Comparison of ENCODE assay signal across 23 cellular contexts in the genomic region with DNA sequence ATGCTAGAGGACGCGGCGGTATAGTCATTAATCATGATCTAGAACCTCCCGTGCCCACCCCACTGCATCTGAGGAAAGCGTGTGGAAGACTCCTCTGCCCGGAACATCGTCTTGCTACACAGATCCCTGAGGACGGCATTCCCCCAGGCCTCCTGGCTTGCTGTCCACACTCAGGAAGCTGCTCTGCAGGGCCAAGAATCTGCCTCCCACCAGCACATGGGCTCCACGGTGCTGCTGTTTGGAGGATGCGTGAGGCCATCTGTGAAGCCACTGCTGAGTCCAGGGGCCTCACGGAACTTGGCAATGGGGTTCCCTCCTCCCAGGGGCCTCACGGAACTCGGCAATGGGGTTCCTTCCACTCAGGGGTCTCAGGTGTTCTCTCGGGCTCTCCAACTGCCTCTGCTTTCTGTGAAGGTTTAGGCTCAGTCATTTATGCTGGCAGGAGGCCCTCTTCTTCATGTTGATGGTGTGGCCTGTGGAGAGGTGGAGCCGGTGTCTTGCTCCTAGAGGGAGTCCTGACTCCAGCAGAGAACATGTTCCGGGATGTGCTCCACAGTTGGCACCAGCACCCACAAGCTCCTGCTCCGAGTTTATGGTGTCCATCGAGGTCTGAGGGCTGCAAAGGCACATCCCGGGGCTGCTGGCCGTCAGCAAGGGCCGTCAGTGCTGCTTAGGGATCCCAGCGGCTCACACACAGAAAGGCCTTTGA.
"Had no signal": no experiment of that assay in that cellular context is flagged by ENCODE, and none has a peak within 500 bp of the region (broad histone marks: within the 10 kb centered on the region; RNA-seq: fewer than 3 reads in every experiment).

No MANE protein-coding gene starts in this region.

- H3K27me3 ChIP-seq: brain microvascular endothelial cell, hepatocyte, right lobe of liver had no signal

- H3K4me3 ChIP-seq: gastroesophageal sphincter, hepatocyte, lower lobe of right lung, right lobe of liver, stomach, tibial artery had no signal

- H3K4me1 ChIP-seq: lower lobe of right lung had no signal

- H3K9me3 Mint-ChIP-seq: activated naive CD4-positive, alpha-beta T cell treated with anti-CD3 and anti-CD28 coated beads for 36 hours; activated T-helper 1 cell treated with anti-CD3 and anti-CD28 coated beads, Interleukin-12 subunit alpha, Interleukin-12 subunit beta, Interleukin-2, Interleukin-4 antibody, amounts not matched to agents 30 ng/mL and 10 ng/mL and 1 ng/mL, durations not matched to agents 14 hours and 24 hours and 36 hours; effector memory CD8-positive, alpha-beta T cell had no signal

- H3K36me3 ChIP-seq: brain microvascular endothelial cell, gastroesophageal sphincter, lower lobe of right lung, right lobe of liver, stomach, tibial artery had no signal

- H3K27ac Mint-ChIP-seq: activated naive CD4-positive, alpha-beta T cell treated with anti-CD3 and anti-CD28 coated beads for 36 hours; activated T-helper 1 cell treated with anti-CD3 and anti-CD28 coated beads, Interleukin-12 subunit alpha, Interleukin-12 subunit beta, Interleukin-2, Interleukin-4 antibody, amounts not matched to agents 30 ng/mL and 10 ng/mL and 1 ng/mL, durations not matched to agents 14 hours and 24 hours and 36 hours; progenitor cell of endocrine pancreas; stimulated activated naive B cell treated with anti-CD40 and anti-IgM and Interleukin-4, amounts not matched to agents 10 μg/mL and 1 μg/mL and 100 μg/mL, for 72 hours had no signal

- H3K4me2 ChIP-seq: hepatocyte had no signal

- H3K27ac ChIP-seq: brain microvascular endothelial cell, gastroesophageal sphincter, hepatocyte, lower lobe of right lung, right lobe of liver, stomach, tibial artery had no signal

- H3K9me3 ChIP-seq: gastroesophageal sphincter, lower lobe of right lung, right lobe of liver, stomach, tibial artery had no signal

- H3K27me3 Mint-ChIP-seq: naive thymus-derived CD8-positive, alpha-beta T cell; stimulated activated naive B cell treated with anti-CD40 and anti-IgM and Interleukin-4, amounts not matched to agents 10 μg/mL and 1 μg/mL and 100 μg/mL, for 72 hours had no signal

- H3K36me3 Mint-ChIP-seq: naive thymus-derived CD8-positive, alpha-beta T cell had no signal

- H2AFZ ChIP-seq: hepatocyte had no signal

- H3K79me2 ChIP-seq: hepatocyte had no signal

- DNase-seq: activated CD4-positive, alpha-beta T cell treated with anti-CD3 and anti-CD28 coated beads for 48 hours; activated CD4-positive, alpha-beta T cell treated with anti-CD3 and anti-CD28 coated beads, Interleukin-2, amount 50 U/mL, for 48 hours; activated CD8-positive, alpha-beta memory T cell treated with anti-CD3 and anti-CD28 coated beads for 24 hours; activated effector memory CD4-positive, alpha-beta T cell treated with anti-CD3 and anti-CD28 coated beads, Interleukin-2, amount 50 U/mL, for 16 hours; activated naive CD4-positive, alpha-beta T cell treated with anti-CD3 and anti-CD28 coated beads for 36 hours; amniotic stem cell; brain microvascular endothelial cell; cortex of kidney; effector memory CD8-positive, alpha-beta T cell; erythroblast; lower lobe of right lung; mesenchymal stem cell; naive thymus-derived CD8-positive, alpha-beta T cell; right lobe of liver; small intestine; stimulated activated CD4-positive, alpha-beta T cell treated with anti-CD3 and anti-CD28 coated beads, Interleukin-1b, Interleukin-23, amount 100 ng/mL, for 48 hours; stimulated activated naive B cell treated with anti-CD40 and anti-IgM and Interleukin-4, amounts not matched to agents 10 μg/mL and 1 μg/mL and 100 μg/mL, for 72 hours; stomach; tibial artery had no signal

- H3K4me3 Mint-ChIP-seq: activated naive CD4-positive, alpha-beta T cell treated with anti-CD3 and anti-CD28 coated beads for 36 hours; activated T-helper 1 cell treated with anti-CD3 and anti-CD28 coated beads, Interleukin-12 subunit alpha, Interleukin-12 subunit beta, Interleukin-2, Interleukin-4 antibody, amounts not matched to agents 30 ng/mL and 10 ng/mL and 1 ng/mL, durations not matched to agents 14 hours and 24 hours and 36 hours; stimulated activated naive B cell treated with anti-CD40 and anti-IgM and Interleukin-4, amounts not matched to agents 10 μg/mL and 1 μg/mL and 100 μg/mL, for 72 hours had no signal

- ATAC-seq: effector memory CD8-positive, alpha-beta T cell; gastroesophageal sphincter; lower lobe of right lung; naive thymus-derived CD8-positive, alpha-beta T cell; right lobe of liver; stimulated activated naive B cell treated with anti-CD40 and anti-IgM and Interleukin-4, amounts not matched to agents 10 μg/mL and 1 μg/mL and 100 μg/mL, for 72 hours had no signal
